Comparison of ENCODE assay signal across 20 cellular contexts in genomic region chr1:201576914-201577313, GRCh38. TPM values are rescaled to one million over a fixed set of nuclear protein-coding genes. Genes with fewer than 3 reads are reported as not detected.
DNase-seq lines count a peak whose midpoint lies in the region; ATAC-seq, FAIRE-seq and TF ChIP-seq lines count a peak whose summit lies in the region.
"Had no signal": no experiment of that assay in that cellular context is flagged by ENCODE, and none has a peak within 500 bp of the region (broad histone marks: within the 10 kb centered on the region; RNA-seq: fewer than 3 reads in every experiment).

No MANE protein-coding gene starts in this region.

- no peaks in the 10 kb centered on the region for H3K36me3 ChIP-seq in K562 (ENCODE audit: control insufficient read depth, insufficient read depth, low read length)
- no peaks in the 10 kb centered on the region for H3K36me3 ChIP-seq in smooth muscle cell (ENCODE audit: low read depth)
- H3K36me3 ChIP-seq: BE2C had no signal

- no peaks in the 10 kb centered on the region for H3K27me3 ChIP-seq in K562 (ENCODE audit: control insufficient read depth in 2 of 2, insufficient read depth in 2 of 2, low read length in 2 of 2)
- H3K27me3 ChIP-seq in smooth muscle cell (ENCODE audit: low read depth) = no peaks in the 10 kb centered on the region
- H3K27me3 ChIP-seq: BE2C, BLaER1 had no signal

- FAIRE-seq in K562 (lab: Jason Lieb, UNC) = peak; percentile 52
- FAIRE-seq: A204.1, D721Med, G401.6, GM12891, GM19239 had no signal

- peak overlapping the region; percentile 6; the same call in 1 of the 2 replicates for H2AFZ ChIP-seq in K562 (ENCODE audit: low read depth, low read length)
- no peak overlapping the region for H2AFZ ChIP-seq in smooth muscle cell (ENCODE audit: low read depth)

- no TSS peak for BruUV-seq in K562 (replicated peaks; lab: Mats Ljungman, UMichigan)

- H3K4me1 ChIP-seq in K562 (replicated peaks in 1 of 2; ENCODE audit: control insufficient read depth in 2 of 2, insufficient read depth in 2 of 2, low read length in 2 of 2) = peaks cover 34 to 62% of the 10 kb centered on the region in 2 experiments
- H3K4me1 ChIP-seq in smooth muscle cell (ENCODE audit: low read depth) = peaks cover 7% of the 10 kb centered on the region
- H3K4me1 ChIP-seq: BE2C, Caco-2 had no signal

- ATAC-seq in K562 (no peak), sciatic nerve (no peak), GM19452 (IDR thresholded peaks at IDR 0.05; ENCODE audit: unreplicated experiment) (no peak)
- ATAC-seq: CD8-positive, alpha-beta T cell had no signal

- no peaks in the 10 kb centered on the region for H3K9me3 ChIP-seq in K562 (replicated peaks; ENCODE audit: control insufficient read depth, insufficient read depth, low read depth, low read length)
- H3K9me3 ChIP-seq in smooth muscle cell (replicated peaks; ENCODE audit: low read depth) = no peaks in the 10 kb centered on the region
- H3K9me3 ChIP-seq: BE2C, Caco-2 had no signal

- TF ChIP-seq POLR2A in K562 (conservative IDR thresholded peaks at IDR 0.05) = no peak

- H3K9me1 ChIP-seq in K562 (ENCODE audit: control insufficient read depth, insufficient read depth, low read length) = no peaks in the 10 kb centered on the region

- H3K79me2 ChIP-seq in K562 (ENCODE audit: control insufficient read depth, insufficient read depth, low read length) (no peaks in the 10 kb centered on the region), smooth muscle cell (ENCODE audit: low read depth) (peaks cover 98% of the 10 kb centered on the region)

- POLR2A ChIA-PET in K562 (lab: Yijun Ruan, JAX) = no interaction called here

- H3K9ac ChIP-seq in K562 (ENCODE audit: insufficient read depth in 1 of 2, low read depth in 2 of 2, low read length in 2 of 2) (no peak overlapping the region), smooth muscle cell (ENCODE audit: low read depth) (no peak overlapping the region)
- H3K9ac ChIP-seq: BLaER1 had no signal

- intact Hi-C loops in K562 (cut with micrococcal nuclease) = no loop called here
- intact Hi-C loops in sciatic nerve (cut with DNase I) = no loop called here

- H3K4me2 ChIP-seq in K562 (ENCODE audit: insufficient read depth, low read length) (no peak overlapping the region), smooth muscle cell (no peak overlapping the region)
- H3K4me2 ChIP-seq: BLaER1 had no signal

- no peaks in the 10 kb centered on the region for H4K20me1 ChIP-seq in K562 (replicated peaks; ENCODE audit: control insufficient read depth, insufficient read depth, low read length)
- H4K20me1 ChIP-seq in smooth muscle cell (ENCODE audit: low read depth) = peaks cover 16% of the 10 kb centered on the region

- in situ Hi-C loops in K562 (cut with MboI) = no loop called here

- H3K27ac ChIP-seq in K562 (ENCODE audit: extremely low read depth, low read depth, low read length) = no peak overlapping the region; the same call in 2 of the 3 replicates
- peak overlapping the region; percentile 80 for H3K27ac ChIP-seq in smooth muscle cell (ENCODE audit: low read depth)
- H3K27ac ChIP-seq: BLaER1, C4-2B had no signal

- CTCF ChIA-PET in K562 (lab: Yijun Ruan, JAX; ENCODE audit: low intra/inter-chr PET ratio) = no interaction called here

- no peak for TF ChIP-seq CTCF in K562 (IDR thresholded peaks at IDR 0.05 in 2 of 3, conservative IDR thresholded peaks at IDR 0.05 in 1 of 3; ENCODE audit: insufficient read depth in 2 of 3, low read depth in 1 of 3, low read length in 3 of 3)
- TF ChIP-seq CTCF in smooth muscle cell (IDR thresholded peaks at IDR 0.05; ENCODE audit: borderline replicate concordance, insufficient read depth, poor library complexity, severe bottlenecking) = no peak

- H3F3A ChIP-seq in smooth muscle cell (ENCODE audit: low read depth) = peaks cover 12% of the 10 kb centered on the region

- H3K4me3 ChIP-seq in K562 (no peak overlapping the region), smooth muscle cell (no peak overlapping the region)
- H3K4me3 ChIP-seq: BLaER1 had no signal

- no peak for TF ChIP-seq RAD21 in K562 (CRISPR knock-in tag; conservative IDR thresholded peaks at IDR 0.05 in 1 of 2, IDR thresholded peaks at IDR 0.05 in 1 of 2)

- DNase-seq in K562 (ENCODE audit: extremely low read depth in 1 of 4, low spot score in 3 of 4) (no peak), smooth muscle cell (lab: John Stamatoyannopoulos, UW; ENCODE audit: unreplicated experiment) (no peak), C1 segment of cervical spinal cord (lab: John Stamatoyannopoulos, UW) (no peak), sciatic nerve (ENCODE audit: low spot score) (no peak)
- DNase-seq: 8988T; ACHN; BE2C; Caco-2; Calu3; CD4-positive, alpha-beta T cell; CD8-positive, alpha-beta T cell; DMS79 treated with DMSO at 0.1 percent for 48 hours had no signal

- TF ChIP-seq EP300 in K562 (IDR thresholded peaks at IDR 0.05; ENCODE audit: low read length) = no peak

TF ChIP-seq in K562, 482 proteins besides CTCF, POLR2A, EP300 and RAD21 (continues in another document):
- TF ChIP-seq, protein P1, sequence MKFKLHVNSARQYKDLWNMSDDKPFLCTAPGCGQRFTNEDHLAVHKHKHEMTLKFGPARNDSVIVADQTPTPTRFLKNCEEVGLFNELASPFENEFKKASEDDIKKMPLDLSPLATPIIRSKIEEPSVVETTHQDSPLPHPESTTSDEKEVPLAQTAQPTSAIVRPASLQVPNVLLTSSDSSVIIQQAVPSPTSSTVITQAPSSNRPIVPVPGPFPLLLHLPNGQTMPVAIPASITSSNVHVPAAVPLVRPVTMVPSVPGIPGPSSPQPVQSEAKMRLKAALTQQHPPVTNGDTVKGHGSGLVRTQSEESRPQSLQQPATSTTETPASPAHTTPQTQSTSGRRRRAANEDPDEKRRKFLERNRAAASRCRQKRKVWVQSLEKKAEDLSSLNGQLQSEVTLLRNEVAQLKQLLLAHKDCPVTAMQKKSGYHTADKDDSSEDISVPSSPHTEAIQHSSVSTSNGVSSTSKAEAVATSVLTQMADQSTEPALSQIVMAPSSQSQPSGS (CRISPR knock-in tag; IDR thresholded peaks at IDR 0.05) = no peak
- TF ChIP-seq RCOR1 (IDR thresholded peaks at IDR 0.05; ENCODE audit: borderline replicate concordance in 1 of 2, low read depth in 2 of 2, low read length in 2 of 2) (0 out of 4 replicates have a peak, but pooled peaks of 1 of the 2 experiments have one; percentile 16), PURB (CRISPR knock-in tag; IDR thresholded peaks at IDR 0.05; ENCODE audit: low read depth) (no peak), KLF16 (IDR thresholded peaks at IDR 0.05) (no peak), SMAD1 (IDR thresholded peaks at IDR 0.05; ENCODE audit: low read depth, low read length, partially characterized antibody) (no peak), NFE2 (IDR thresholded peaks at IDR 0.05; ENCODE audit: low read depth) (no peak; the same call in 1 of the 2 replicates), ZNF592 (IDR thresholded peaks at IDR 0.05) (peak; percentile 10), ZNF77 (CRISPR knock-in tag; IDR thresholded peaks at IDR 0.05) (no peak), ELF1 (tag; IDR thresholded peaks at IDR 0.05) (no peak), HLTF (IDR thresholded peaks at IDR 0.05) (no peak), ZNF444 (CRISPR knock-in tag; IDR thresholded peaks at IDR 0.05) (no peak)

RNA-seq across cellular contexts. Expression of gene NAV1, which starts 38.0 kb away (rescaled TPM):
- total RNA-seq in K562 (2011; cell fraction: chromatin; rRNA removed; ENCODE audit: low replicate concordance) = 12.5 and 15.1 TPM in 2 replicates
- 5.0 and 6.2 TPM in 2 replicates for total RNA-seq in K562 (2011; cell fraction: nucleolus; rRNA removed)
- total RNA-seq in K562 (2011; cell fraction: nucleoplasm; rRNA removed) = 10.3 and 12.7 TPM in 2 replicates
- 4.5 and 4.9 TPM in 2 replicates for total RNA-seq in K562 (2014; rRNA removed)
- total RNA-seq in K562 (2014; rRNA removed; fragmentation: Illumina TruSeq; extraction: Trizol) = 3.2 and 3.7 TPM in 2 replicates
- total RNA-seq in K562 (2015; rRNA removed; fragmentation: Illumina TruSeq; extraction: Trizol) = 2.9 and 3.3 TPM in 2 replicates
- 15.4 and 16.8 TPM in 2 replicates for total RNA-seq in K562 (2021)
- polyA plus RNA-seq in K562 (2011; rRNA removed) = 0.91 TPM in 2 replicates
- 0.63 and 0.92 TPM in 2 replicates for polyA plus RNA-seq in K562 (2011; cell fraction: cytosol; rRNA removed)
- 2.0 and 4.7 TPM in 2 replicates for polyA plus RNA-seq in K562 (2011; cell fraction: nucleus; rRNA removed)
- 16.3 and 25.4 TPM in 2 replicates for polyA plus RNA-seq in K562 (2012)
- polyA plus RNA-seq in K562 (2014; fragmentation: Illumina TruSeq; extraction: Trizol) = 10.7 and 13.2 TPM in 2 replicates
- polyA plus RNA-seq in K562 (2014; fragmentation: Nextera tagmentation; extraction: Ambion mirVana) = 1 to 10 TPM; 1.8 to 2.1 TPM
- 4.2 and 5.6 TPM in 2 replicates for polyA plus RNA-seq in K562 (2014; rRNA removed)
- polyA minus RNA-seq in K562 (2011; rRNA and poly(A)+ RNA removed) = 1.5 and 1.9 TPM in 2 replicates
- polyA minus RNA-seq in K562 (2011; cell fraction: cytosol; rRNA and poly(A)+ RNA removed) = 3.9 and 4.1 TPM in 2 replicates
- polyA minus RNA-seq in K562 (2011; cell fraction: nucleus; rRNA and poly(A)+ RNA removed) = 2.9 and 3.0 TPM in 2 replicates
- 52.3 and 60.1 TPM in 2 replicates for total RNA-seq in smooth muscle cell
- 65.2 and 71.1 TPM in 2 replicates for polyA plus RNA-seq in smooth muscle cell
- total RNA-seq in sciatic nerve = 84.0 TPM
